1 cellular context compared by ENCODE assay signal in the genomic region with DNA sequence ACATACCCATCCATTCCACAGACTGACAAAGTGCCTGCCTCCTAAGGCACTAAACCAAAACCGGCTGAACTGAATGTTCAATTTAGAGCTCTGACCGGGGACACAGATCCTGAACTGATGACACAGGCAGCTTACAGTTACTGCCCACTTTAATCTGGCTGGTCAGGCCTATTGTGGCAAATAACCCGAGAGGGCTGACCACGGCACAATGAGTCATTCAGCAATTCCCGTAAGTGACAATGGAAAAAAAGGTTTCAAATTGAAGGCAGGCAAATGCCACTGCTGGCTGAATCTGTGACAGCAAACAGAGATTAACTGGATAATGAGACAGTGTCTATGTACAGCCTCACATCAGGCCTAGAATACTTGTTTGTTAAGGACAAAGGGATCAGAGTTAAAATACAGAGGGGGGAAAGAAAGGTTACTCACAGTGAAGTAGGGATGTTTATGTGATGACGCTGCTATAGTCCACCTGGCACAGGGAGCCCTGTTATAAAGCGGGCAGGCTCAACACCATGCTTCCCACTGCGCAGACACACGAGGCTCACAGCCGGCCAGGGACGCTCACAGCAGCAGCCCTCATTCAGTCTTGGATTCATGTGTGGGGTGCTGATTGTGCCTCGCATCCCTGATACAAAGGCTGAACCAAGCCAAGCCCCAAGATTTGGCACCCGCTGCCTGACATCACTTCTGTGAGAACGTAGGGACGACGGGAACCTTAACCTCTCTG.
TF ChIP-seq lines count a peak whose summit lies in the region.

No MANE protein-coding gene starts in this region.

TF ChIP-seq in WTC11, 78 proteins besides CTCF, POLR2A, EP300 and RAD21 (continued from another document):
- TF ChIP-seq, protein P1, sequence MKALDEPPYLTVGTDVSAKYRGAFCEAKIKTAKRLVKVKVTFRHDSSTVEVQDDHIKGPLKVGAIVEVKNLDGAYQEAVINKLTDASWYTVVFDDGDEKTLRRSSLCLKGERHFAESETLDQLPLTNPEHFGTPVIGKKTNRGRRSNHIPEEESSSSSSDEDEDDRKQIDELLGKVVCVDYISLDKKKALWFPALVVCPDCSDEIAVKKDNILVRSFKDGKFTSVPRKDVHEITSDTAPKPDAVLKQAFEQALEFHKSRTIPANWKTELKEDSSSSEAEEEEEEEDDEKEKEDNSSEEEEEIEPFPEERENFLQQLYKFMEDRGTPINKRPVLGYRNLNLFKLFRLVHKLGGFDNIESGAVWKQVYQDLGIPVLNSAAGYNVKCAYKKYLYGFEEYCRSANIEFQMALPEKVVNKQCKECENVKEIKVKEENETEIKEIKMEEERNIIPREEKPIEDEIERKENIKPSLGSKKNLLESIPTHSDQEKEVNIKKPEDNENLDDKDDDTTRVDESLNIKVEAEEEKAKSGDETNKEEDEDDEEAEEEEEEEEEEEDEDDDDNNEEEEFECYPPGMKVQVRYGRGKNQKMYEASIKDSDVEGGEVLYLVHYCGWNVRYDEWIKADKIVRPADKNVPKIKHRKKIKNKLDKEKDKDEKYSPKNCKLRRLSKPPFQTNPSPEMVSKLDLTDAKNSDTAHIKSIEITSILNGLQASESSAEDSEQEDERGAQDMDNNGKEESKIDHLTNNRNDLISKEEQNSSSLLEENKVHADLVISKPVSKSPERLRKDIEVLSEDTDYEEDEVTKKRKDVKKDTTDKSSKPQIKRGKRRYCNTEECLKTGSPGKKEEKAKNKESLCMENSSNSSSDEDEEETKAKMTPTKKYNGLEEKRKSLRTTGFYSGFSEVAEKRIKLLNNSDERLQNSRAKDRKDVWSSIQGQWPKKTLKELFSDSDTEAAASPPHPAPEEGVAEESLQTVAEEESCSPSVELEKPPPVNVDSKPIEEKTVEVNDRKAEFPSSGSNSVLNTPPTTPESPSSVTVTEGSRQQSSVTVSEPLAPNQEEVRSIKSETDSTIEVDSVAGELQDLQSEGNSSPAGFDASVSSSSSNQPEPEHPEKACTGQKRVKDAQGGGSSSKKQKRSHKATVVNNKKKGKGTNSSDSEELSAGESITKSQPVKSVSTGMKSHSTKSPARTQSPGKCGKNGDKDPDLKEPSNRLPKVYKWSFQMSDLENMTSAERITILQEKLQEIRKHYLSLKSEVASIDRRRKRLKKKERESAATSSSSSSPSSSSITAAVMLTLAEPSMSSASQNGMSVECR (CRISPR knock-in tag; IDR thresholded peaks at IDR 0.05; ENCODE audit: borderline replicate concordance): no peak
- TF ChIP-seq, protein P2, sequence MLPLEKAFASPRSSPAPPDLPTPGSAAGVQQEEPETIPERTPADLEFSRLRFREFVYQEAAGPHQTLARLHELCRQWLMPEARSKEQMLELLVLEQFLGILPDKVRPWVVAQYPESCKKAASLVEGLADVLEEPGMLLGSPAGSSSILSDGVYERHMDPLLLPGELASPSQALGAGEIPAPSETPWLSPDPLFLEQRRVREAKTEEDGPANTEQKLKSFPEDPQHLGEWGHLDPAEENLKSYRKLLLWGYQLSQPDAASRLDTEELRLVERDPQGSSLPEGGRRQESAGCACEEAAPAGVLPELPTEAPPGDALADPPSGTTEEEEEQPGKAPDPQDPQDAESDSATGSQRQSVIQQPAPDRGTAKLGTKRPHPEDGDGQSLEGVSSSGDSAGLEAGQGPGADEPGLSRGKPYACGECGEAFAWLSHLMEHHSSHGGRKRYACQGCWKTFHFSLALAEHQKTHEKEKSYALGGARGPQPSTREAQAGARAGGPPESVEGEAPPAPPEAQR (CRISPR knock-in tag; IDR thresholded peaks at IDR 0.05): no peak
- TF ChIP-seq RELA (CRISPR knock-in tag; IDR thresholded peaks at IDR 0.05; ENCODE audit: borderline replicate concordance) (no peak), NR1H2 (CRISPR knock-in tag; IDR thresholded peaks at IDR 0.05) (no peak)
- TF ChIP-seq, protein P3, sequence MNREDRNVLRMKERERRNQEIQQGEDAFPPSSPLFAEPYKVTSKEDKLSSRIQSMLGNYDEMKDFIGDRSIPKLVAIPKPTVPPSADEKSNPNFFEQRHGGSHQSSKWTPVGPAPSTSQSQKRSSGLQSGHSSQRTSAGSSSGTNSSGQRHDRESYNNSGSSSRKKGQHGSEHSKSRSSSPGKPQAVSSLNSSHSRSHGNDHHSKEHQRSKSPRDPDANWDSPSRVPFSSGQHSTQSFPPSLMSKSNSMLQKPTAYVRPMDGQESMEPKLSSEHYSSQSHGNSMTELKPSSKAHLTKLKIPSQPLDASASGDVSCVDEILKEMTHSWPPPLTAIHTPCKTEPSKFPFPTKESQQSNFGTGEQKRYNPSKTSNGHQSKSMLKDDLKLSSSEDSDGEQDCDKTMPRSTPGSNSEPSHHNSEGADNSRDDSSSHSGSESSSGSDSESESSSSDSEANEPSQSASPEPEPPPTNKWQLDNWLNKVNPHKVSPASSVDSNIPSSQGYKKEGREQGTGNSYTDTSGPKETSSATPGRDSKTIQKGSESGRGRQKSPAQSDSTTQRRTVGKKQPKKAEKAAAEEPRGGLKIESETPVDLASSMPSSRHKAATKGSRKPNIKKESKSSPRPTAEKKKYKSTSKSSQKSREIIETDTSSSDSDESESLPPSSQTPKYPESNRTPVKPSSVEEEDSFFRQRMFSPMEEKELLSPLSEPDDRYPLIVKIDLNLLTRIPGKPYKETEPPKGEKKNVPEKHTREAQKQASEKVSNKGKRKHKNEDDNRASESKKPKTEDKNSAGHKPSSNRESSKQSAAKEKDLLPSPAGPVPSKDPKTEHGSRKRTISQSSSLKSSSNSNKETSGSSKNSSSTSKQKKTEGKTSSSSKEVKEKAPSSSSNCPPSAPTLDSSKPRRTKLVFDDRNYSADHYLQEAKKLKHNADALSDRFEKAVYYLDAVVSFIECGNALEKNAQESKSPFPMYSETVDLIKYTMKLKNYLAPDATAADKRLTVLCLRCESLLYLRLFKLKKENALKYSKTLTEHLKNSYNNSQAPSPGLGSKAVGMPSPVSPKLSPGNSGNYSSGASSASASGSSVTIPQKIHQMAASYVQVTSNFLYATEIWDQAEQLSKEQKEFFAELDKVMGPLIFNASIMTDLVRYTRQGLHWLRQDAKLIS (CRISPR knock-in tag; IDR thresholded peaks at IDR 0.05; ENCODE audit: borderline replicate concordance): no peak
- TF ChIP-seq, protein P4, sequence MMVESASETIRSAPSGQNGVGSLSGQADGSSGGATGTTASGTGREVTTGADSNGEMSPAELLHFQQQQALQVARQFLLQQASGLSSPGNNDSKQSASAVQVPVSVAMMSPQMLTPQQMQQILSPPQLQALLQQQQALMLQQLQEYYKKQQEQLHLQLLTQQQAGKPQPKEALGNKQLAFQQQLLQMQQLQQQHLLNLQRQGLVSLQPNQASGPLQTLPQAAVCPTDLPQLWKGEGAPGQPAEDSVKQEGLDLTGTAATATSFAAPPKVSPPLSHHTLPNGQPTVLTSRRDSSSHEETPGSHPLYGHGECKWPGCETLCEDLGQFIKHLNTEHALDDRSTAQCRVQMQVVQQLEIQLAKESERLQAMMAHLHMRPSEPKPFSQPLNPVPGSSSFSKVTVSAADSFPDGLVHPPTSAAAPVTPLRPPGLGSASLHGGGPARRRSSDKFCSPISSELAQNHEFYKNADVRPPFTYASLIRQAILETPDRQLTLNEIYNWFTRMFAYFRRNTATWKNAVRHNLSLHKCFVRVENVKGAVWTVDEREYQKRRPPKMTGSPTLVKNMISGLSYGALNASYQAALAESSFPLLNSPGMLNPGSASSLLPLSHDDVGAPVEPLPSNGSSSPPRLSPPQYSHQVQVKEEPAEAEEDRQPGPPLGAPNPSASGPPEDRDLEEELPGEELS (CRISPR knock-in tag; IDR thresholded peaks at IDR 0.05): no peak
- TF ChIP-seq, protein P5, sequence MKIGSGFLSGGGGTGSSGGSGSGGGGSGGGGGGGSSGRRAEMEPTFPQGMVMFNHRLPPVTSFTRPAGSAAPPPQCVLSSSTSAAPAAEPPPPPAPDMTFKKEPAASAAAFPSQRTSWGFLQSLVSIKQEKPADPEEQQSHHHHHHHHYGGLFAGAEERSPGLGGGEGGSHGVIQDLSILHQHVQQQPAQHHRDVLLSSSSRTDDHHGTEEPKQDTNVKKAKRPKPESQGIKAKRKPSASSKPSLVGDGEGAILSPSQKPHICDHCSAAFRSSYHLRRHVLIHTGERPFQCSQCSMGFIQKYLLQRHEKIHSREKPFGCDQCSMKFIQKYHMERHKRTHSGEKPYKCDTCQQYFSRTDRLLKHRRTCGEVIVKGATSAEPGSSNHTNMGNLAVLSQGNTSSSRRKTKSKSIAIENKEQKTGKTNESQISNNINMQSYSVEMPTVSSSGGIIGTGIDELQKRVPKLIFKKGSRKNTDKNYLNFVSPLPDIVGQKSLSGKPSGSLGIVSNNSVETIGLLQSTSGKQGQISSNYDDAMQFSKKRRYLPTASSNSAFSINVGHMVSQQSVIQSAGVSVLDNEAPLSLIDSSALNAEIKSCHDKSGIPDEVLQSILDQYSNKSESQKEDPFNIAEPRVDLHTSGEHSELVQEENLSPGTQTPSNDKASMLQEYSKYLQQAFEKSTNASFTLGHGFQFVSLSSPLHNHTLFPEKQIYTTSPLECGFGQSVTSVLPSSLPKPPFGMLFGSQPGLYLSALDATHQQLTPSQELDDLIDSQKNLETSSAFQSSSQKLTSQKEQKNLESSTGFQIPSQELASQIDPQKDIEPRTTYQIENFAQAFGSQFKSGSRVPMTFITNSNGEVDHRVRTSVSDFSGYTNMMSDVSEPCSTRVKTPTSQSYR (CRISPR knock-in tag; IDR thresholded peaks at IDR 0.05): no peak
